9 cellular contexts compared by ENCODE assay signal in the genomic region with DNA sequence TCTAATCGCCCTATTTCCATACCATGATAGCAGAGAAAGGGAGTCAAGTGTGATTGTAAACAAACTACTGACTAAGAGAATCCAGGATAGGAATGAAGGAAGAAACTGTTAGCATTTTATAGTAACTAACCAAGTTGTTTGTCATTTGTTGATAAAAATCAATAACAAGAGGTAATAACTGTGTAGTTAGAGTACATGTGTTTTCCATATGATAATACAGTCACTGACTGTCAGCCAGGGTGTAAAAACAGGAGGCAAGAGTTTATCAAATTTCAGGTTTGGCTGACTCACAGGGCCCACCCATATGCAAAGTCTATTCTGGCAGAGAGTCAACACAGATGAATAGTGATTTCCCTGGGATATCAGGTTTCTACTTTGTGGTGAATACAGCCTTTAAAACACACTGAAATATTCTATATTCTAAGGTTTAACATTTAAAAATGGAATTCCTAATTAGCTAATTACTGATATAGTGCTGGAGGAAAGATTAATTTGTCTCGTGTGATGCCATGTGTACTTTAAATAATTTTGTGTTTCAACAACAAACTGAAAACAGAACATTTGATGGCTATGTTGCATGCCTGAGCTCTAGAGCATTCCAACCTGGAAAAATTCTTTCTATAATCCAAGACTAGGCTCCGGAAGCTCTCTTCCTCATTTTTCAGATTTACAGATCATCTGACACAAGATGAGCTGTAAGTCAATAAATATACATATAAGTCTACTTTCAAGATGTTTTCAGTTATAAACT. TPM values are rescaled to one million over a fixed set of nuclear protein-coding genes. Genes with fewer than 3 reads are reported as not detected.
DNase-seq lines count a peak whose midpoint lies in the region; ATAC-seq and TF ChIP-seq lines count a peak whose summit lies in the region.
"Had no signal": no experiment of that assay in that cellular context is flagged by ENCODE, and none has a peak within 500 bp of the region (broad histone marks: within the 10 kb centered on the region; RNA-seq: fewer than 3 reads in every experiment).

No MANE protein-coding gene starts in this region.

- no peak for TF ChIP-seq CTCF in AG09319 (IDR thresholded peaks at IDR 0.05; ENCODE audit: low read depth, low read length)

- no peak for ATAC-seq in GM21367 (IDR thresholded peaks at IDR 0.05; ENCODE audit: unreplicated experiment)

- peak; percentile 22 for DNase-seq in AG09319 (ENCODE audit: extremely low read depth, low read depth)
- DNase-seq in HS-27A (ENCODE audit: low read depth): peak; percentile 55
- peak; percentile 79 for DNase-seq in RPMI7951 (ENCODE audit: low read depth)
- DNase-seq in fibroblast of the conjunctiva (ENCODE audit: low read depth): peak; percentile 64
- DNase-seq in activated CD4-positive, alpha-beta T cell treated with anti-CD3 and anti-CD28 coated beads, Interleukin-2, amount 50 U/mL, for 1 hour: no peak
- DNase-seq in CD1c-positive myeloid dendritic cell (ENCODE audit: extremely low spot score): no peak
- DNase-seq in HK-2 (ENCODE audit: unreplicated experiment): no peak
- DNase-seq: right cardiac atrium had no signal

RNA-seq across cellular contexts. Expression of a gene that starts 6.0 kb away (rescaled TPM):
- total RNA-seq in RPMI7951 (2014; rRNA removed; shearing (Covaris generic)): 1.2 and 1.6 TPM in 2 replicates

Comparison
In these comparisons a context has a peak if more than half of its experiments do, and no peak if none do; other contexts are left out.
1. DNase-seq: peak in AG09319 (single experiment), HS-27A (single experiment), RPMI7951 (single experiment) and fibroblast of the conjunctiva (single experiment); none in activated CD4-positive, alpha-beta T cell treated with anti-CD3 and anti-CD28 coated beads, Interleukin-2, amount 50 U/mL, for 1 hour (single experiment), CD1c-positive myeloid dendritic cell (single experiment) and HK-2 (single experiment).